8 cellular contexts compared by ENCODE assay signal in the genomic region with DNA sequence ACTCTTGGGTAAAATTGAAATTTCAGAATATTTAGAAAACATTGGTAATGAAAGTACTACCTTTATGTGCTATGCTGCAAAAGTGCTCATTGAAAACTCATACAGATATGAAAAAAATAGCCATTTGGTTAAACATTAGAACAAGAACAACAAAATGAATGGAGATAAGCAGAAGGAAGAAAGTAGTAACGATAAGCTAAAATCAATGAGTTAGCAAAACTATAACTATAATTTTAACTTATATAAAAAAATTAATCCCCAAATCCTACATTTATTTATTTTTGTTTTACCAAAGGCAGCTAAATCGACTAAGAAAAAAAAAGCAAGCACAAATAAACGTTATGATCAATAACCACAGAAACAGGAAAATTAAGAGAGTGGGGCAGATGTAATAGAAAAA.
"Had no signal": no experiment of that assay in that cellular context is flagged by ENCODE, and none has a peak within 500 bp of the region (broad histone marks: within the 10 kb centered on the region; RNA-seq: fewer than 3 reads in every experiment).

No MANE protein-coding gene starts in this region.

- H3K9me3 Mint-ChIP-seq: GM23338, H9 had no signal

- DNase-seq: H9, HCEC 1CT, IMR-90, KBM-7 had no signal

- ATAC-seq: GM23338 had no signal

- H3K4me3 Mint-ChIP-seq: GM23338, H9 had no signal

- H3K27ac Mint-ChIP-seq: GM23338, H9 had no signal

- FAIRE-seq: H1, H54, HTR-8/SVneo had no signal
